Comparison of ENCODE assay signal across 8 cellular contexts in the genomic region with DNA sequence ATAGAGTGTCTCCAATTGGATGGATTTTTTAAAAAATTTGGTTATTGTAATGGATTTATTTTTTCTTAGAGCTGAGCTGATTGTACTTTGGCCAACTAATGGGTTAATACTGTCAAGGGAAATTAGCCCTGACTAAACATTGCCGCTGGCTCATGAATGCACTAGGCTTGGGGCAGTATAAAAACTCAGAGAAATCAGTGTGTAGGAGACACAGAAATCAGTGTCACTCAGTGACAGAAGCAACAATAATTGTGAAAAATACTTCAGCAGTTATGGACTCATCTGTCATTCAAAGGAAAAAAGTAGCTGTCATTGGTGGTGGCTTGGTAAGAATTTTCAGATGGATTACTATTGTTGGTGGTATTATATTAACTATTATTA. TPM values are rescaled to one million over a fixed set of nuclear protein-coding genes. Genes with fewer than 3 reads are reported as not detected.
DNase-seq lines count a peak whose midpoint lies in the region; ATAC-seq lines count a peak whose summit lies in the region.

Gene KMO (plus strand): TSS at position 206 of the 381 bp plus-strand sequence. CDS start 67 bp downstream, at position 273.

- H3K18ac ChIP-seq in neuronal stem cell (ENCODE audit: low read length): no peak within 1 kb of the TSS

- H3K9me3 ChIP-seq in duodenal mucosa (ENCODE audit: control insufficient read depth in 1 of 2, low read length in 2 of 2) (no peaks in the 10 kb centered on the region), neuronal stem cell (replicated peaks in 1 of 2; ENCODE audit: control insufficient read depth in 2 of 2, insufficient read depth in 1 of 2, low read depth in 1 of 2, low read length in 2 of 2) (no peaks in the 10 kb centered on the region)

- H3K79me1 ChIP-seq in neuronal stem cell (ENCODE audit: low read depth, low read length): no peaks in the 10 kb centered on the region

- no peak within 1 kb of the TSS for H3K4me2 ChIP-seq in neuronal stem cell (ENCODE audit: insufficient read depth, low read length, poor library complexity, severe bottlenecking)

- no peak within 1 kb of the TSS for H2AK5ac ChIP-seq in neuronal stem cell (ENCODE audit: low read depth, low read length)

- peak; percentile 26 for DNase-seq in NCI-H2107 treated with DMSO at 0.1 percent for 48 hours (lab: John Stamatoyannopoulos, UW; ENCODE audit: unreplicated experiment)
- no peak for DNase-seq in NCI-H2107 (lab: John Stamatoyannopoulos, UW)
- peak; percentile 32 for DNase-seq in NCI-H345 treated with DMSO at 0.1 percent for 48 hours (lab: John Stamatoyannopoulos, UW; ENCODE audit: unreplicated experiment)
- DNase-seq in neuronal stem cell (ENCODE audit: low spot score): no peak
- DNase-seq in AG20443 (ENCODE audit: low spot score): no peak
- no peak for DNase-seq in NCI-H526 treated with DMSO at 0.1 percent for 48 hours (lab: John Stamatoyannopoulos, UW)

- H3K36me3 ChIP-seq in duodenal mucosa (ENCODE audit: control insufficient read depth in 1 of 2, insufficient read depth in 2 of 2, low read length in 2 of 2) (no peaks in the 10 kb centered on the region), neuronal stem cell (replicated peaks in 1 of 2; ENCODE audit: control insufficient read depth in 2 of 2, insufficient read depth in 2 of 2, low read length in 2 of 2) (no peaks in the 10 kb centered on the region)

- no peak within 1 kb of the TSS for H3K23ac ChIP-seq in neuronal stem cell (ENCODE audit: low read depth, low read length, poor library complexity)

- no peak within 1 kb of the TSS for H4K91ac ChIP-seq in neuronal stem cell (ENCODE audit: low read depth, low read length, poor library complexity)

- H2BK12ac ChIP-seq in neuronal stem cell (ENCODE audit: low read length): no peak within 1 kb of the TSS

- no peak within 1 kb of the TSS for H2BK120ac ChIP-seq in neuronal stem cell (ENCODE audit: low read depth, low read length)

- ATAC-seq in HG02571 (IDR thresholded peaks at IDR 0.05; ENCODE audit: unreplicated experiment): peak; percentile 27

- no peak within 1 kb of the TSS for H3K4ac ChIP-seq in neuronal stem cell (ENCODE audit: low read length)

- peak within 1 kb of the TSS; percentile 71 for H2AFZ ChIP-seq in neuronal stem cell (ENCODE audit: low read length)

- H2BK15ac ChIP-seq in neuronal stem cell (ENCODE audit: low read length): no peak within 1 kb of the TSS

- H3K9ac ChIP-seq in duodenal mucosa (ENCODE audit: low read depth in 1 of 2, low read length in 2 of 2): peak within 1 kb of the TSS; percentile 54 to 59
- no peak within 1 kb of the TSS for H3K9ac ChIP-seq in neuronal stem cell (ENCODE audit: low read depth, low read length, poor library complexity)

- no peaks in the 10 kb centered on the region for H3K27me3 ChIP-seq in duodenal mucosa (ENCODE audit: control insufficient read depth in 1 of 2, insufficient read depth in 2 of 2, low read length in 2 of 2)
- H3K27me3 ChIP-seq in neuronal stem cell (ENCODE audit: control insufficient read depth in 3 of 3, insufficient read depth in 3 of 3, low read depth in 1 of 3, low read length in 3 of 3): peaks cover 0 to 18% (median 0%) of the 10 kb centered on the region in 3 experiments

- no peak within 1 kb of the TSS for H3K14ac ChIP-seq in neuronal stem cell (ENCODE audit: low read length)

- no CpG with 5 or more reads among the region's 1 CpG for WGBS in neuronal stem cell (ENCODE audit: extremely low coverage in 2 of 2, insufficient read length in 2 of 2, insufficient replicate concordance in 1 of 2), 2 donors

- peaks cover 0 to 3% of the 10 kb centered on the region in 2 donors for H3K4me1 ChIP-seq in duodenal mucosa (ENCODE audit: control insufficient read depth in 1 of 2, insufficient read depth in 2 of 2, low read length in 2 of 2)
- no peaks in the 10 kb centered on the region for H3K4me1 ChIP-seq in neuronal stem cell (ENCODE audit: control insufficient read depth in 2 of 2, insufficient read depth in 1 of 2, low read depth in 1 of 2, low read length in 2 of 2)

- H3K27ac ChIP-seq in duodenal mucosa (ENCODE audit: low read depth, low read length) (no peak within 1 kb of the TSS), neuronal stem cell (replicated peaks; ENCODE audit: low read length) (no peak within 1 kb of the TSS)

- H2BK5ac ChIP-seq in neuronal stem cell (ENCODE audit: low read length): no peak within 1 kb of the TSS

- H3K4me3 ChIP-seq in duodenal mucosa (ENCODE audit: low read depth in 1 of 2, low read length in 2 of 2) (peak within 1 kb of the TSS; percentile 73 to 84), neuronal stem cell (ENCODE audit: low read length in 2 of 2) (peak within 1 kb of the TSS in 1 of 2 donors; percentile 7)

- no peak within 1 kb of the TSS for H4K8ac ChIP-seq in neuronal stem cell (ENCODE audit: low read depth, low read length)

RNA-seq across cellular contexts. Expression of gene KMO, which starts in this region (rescaled TPM):
- polyA plus RNA-seq in neuronal stem cell (2013, experiment 1 of 2): not detected
- not detected for polyA plus RNA-seq in neuronal stem cell (2013, experiment 2 of 2)

Comparison
In these comparisons a context has a peak if more than half of its experiments do, and no peak if none do; other contexts are left out.
1. DNase-seq: peak in NCI-H2107 treated with DMSO at 0.1 percent for 48 hours (single experiment) and NCI-H345 treated with DMSO at 0.1 percent for 48 hours (single experiment); none in NCI-H2107 (single experiment), neuronal stem cell (single experiment), AG20443 (single experiment) and NCI-H526 treated with DMSO at 0.1 percent for 48 hours (single experiment).